15 cellular contexts compared by ENCODE assay signal in genomic region chr1:185864331-185864730, GRCh38.
"Had no signal": no experiment of that assay in that cellular context is flagged by ENCODE, and none has a peak within 500 bp of the region (broad histone marks: within the 10 kb centered on the region; RNA-seq: fewer than 3 reads in every experiment).

No MANE protein-coding gene starts in this region.

- H3K27ac ChIP-seq: parathyroid adenoma, suprapubic skin, upper lobe of right lung had no signal

- H3K27me3 ChIP-seq: suprapubic skin, upper lobe of right lung had no signal

- H3K4me1 ChIP-seq: parathyroid adenoma, upper lobe of right lung had no signal

- H3K36me3 ChIP-seq: suprapubic skin, upper lobe of right lung had no signal

- ATAC-seq: activated T-helper 17 cell treated with anti-CD3 and anti-CD28 coated beads, Interleukin-2, amount 50 U/mL, for 72 hours; left lobe of liver; naive thymus-derived CD8-positive, alpha-beta T cell; T-cell; upper lobe of right lung had no signal

- H3K9me3 ChIP-seq: suprapubic skin, upper lobe of right lung had no signal

- H3K79me2 ChIP-seq: parathyroid adenoma had no signal

- H3K9ac ChIP-seq: parathyroid adenoma had no signal

- H2AFZ ChIP-seq: parathyroid adenoma had no signal

- H3K4me3 ChIP-seq: SK-N-MC, suprapubic skin, upper lobe of right lung had no signal

- DNase-seq: activated CD4-positive, alpha-beta T cell treated with anti-CD3 and anti-CD28 coated beads for 1 hour; activated CD4-positive, alpha-beta T cell treated with anti-CD3 and anti-CD28 coated beads, Interleukin-2, amount 50 U/mL, for 4 hours; activated naive CD4-positive, alpha-beta T cell treated with Interleukin-2 at 50 U/mL for 16 hours; anterior cingulate cortex; naive thymus-derived CD8-positive, alpha-beta T cell; stimulated activated CD4-positive, alpha-beta T cell treated with anti-CD3 and anti-CD28 coated beads, Interleukin-4, amount 100 ng/mL, for 1 hour; stimulated activated naive CD4-positive, alpha-beta T cell treated with Interleukin-2 at 50 U/mL for 16 hours; T-cell; T-helper 9 cell; upper lobe of right lung had no signal
